Comparison of ENCODE assay signal across 8 cellular contexts in genomic region chr7:150778738-150779301, GRCh38. TPM values are rescaled to one million over a fixed set of nuclear protein-coding genes. Genes with fewer than 3 reads are reported as not detected.
DNase-seq lines count a peak whose midpoint lies in the region; ATAC-seq, FAIRE-seq and TF ChIP-seq lines count a peak whose summit lies in the region.

No MANE protein-coding gene starts in this region.

- TF ChIP-seq CTCF in Calu3 (IDR thresholded peaks at IDR 0.05; ENCODE audit: unreplicated experiment) (peak; percentile 88), HL-60 (IDR thresholded peaks at IDR 0.05; ENCODE audit: insufficient read depth, low read length) (peak; percentile 81)

- CTCF ChIA-PET in Calu3 (lab: Charles Lee), result interaction anchor here (0.6 to 1.0 kb wide), 3 partner anchors 14 to 1665 kb away, joined by 3 to 4 read pairs (median 3); no protein-coding TSS in a partner anchor

- no peaks in the 10 kb centered on the region for H3K4me1 Mint-ChIP-seq in Calu3 (ENCODE audit: low read depth, unreplicated experiment)

- intact Hi-C loops in Calu3 (cut with micrococcal nuclease; ENCODE audit: unreplicated experiment), result loop anchor here (1.0 to 10.0 kb wide), 4 partner anchors 98 to 523 kb away; no protein-coding TSS in a partner anchor

- no peak for ATAC-seq in GM18907 (IDR thresholded peaks at IDR 0.05; ENCODE audit: unreplicated experiment)

- H3K4me3 Mint-ChIP-seq in Calu3 (ENCODE audit: low read depth, unreplicated experiment), result no peak overlapping the region

- no peak overlapping the region for H3K27ac ChIP-seq in HL-60 (replicated peaks)

- no TSS peak for BruUV-seq in Calu3 (replicated peaks; lab: Mats Ljungman, UMichigan)

- no peaks in the 10 kb centered on the region for H3K27me3 ChIP-seq in HL-60 (ENCODE audit: insufficient read depth, poor library complexity, severe bottlenecking)

- peaks cover 35% of the 10 kb centered on the region for H3K27me3 Mint-ChIP-seq in Calu3 (ENCODE audit: unreplicated experiment)

- DNase-seq in Calu3, result peak; percentile 86
- peak in 1 of 2 experiments; percentile 74 for DNase-seq in HL-60 (ENCODE audit: low read depth in 1 of 2, low spot score in 1 of 2)
- peak; percentile 80 for DNase-seq in NCI-H82 treated with DMSO at 0.1 percent for 48 hours (lab: John Stamatoyannopoulos, UW; ENCODE audit: unreplicated experiment)
- DNase-seq in activated CD8-positive, alpha-beta memory T cell treated with anti-CD3 and anti-CD28 coated beads for 48 hours (ENCODE audit: low read depth in 2 of 3, low spot score in 2 of 3), result peak in 2 of 3 experiments; percentile 67 to 69
- peak; percentile 89 for DNase-seq in mucosa of gallbladder (ENCODE audit: low spot score)
- DNase-seq in stimulated activated CD8-positive, alpha-beta memory T cell treated with anti-CD3 and anti-CD28 coated beads, Interleukin-4, amount 100 ng/mL, for 4 hours (ENCODE audit: low read depth in 2 of 2, low spot score in 1 of 2), result peak; percentile 45 to 57

- H3K4me3 ChIP-seq in HL-60 (replicated peaks; ENCODE audit: insufficient read depth, low read length), result no peak overlapping the region

- H3K27ac Mint-ChIP-seq in Calu3 (ENCODE audit: unreplicated experiment), result no peak overlapping the region

- peak; percentile 59 for FAIRE-seq in endometrium (lab: Jason Lieb, UNC)

- H3K9me3 Mint-ChIP-seq in Calu3 (ENCODE audit: low read depth, unreplicated experiment), result peaks cover 2% of the 10 kb centered on the region

- H3K36me3 Mint-ChIP-seq in Calu3 (ENCODE audit: insufficient read depth, unreplicated experiment), result no peaks in the 10 kb centered on the region

RNA-seq across cellular contexts. Expression of gene TMEM176B, which starts 21.3 kb away (rescaled TPM):
- total RNA-seq in Calu3 (2022), result 3.1 and 7.3 TPM in 2 replicates
- 304 TPM for total RNA-seq in mucosa of gallbladder

RNA-seq across cellular contexts. Expression of gene TMEM176A, which starts 21.7 kb away (rescaled TPM):
- 1.5 and 6.1 TPM in 2 replicates for total RNA-seq in Calu3 (2022)
- total RNA-seq in mucosa of gallbladder, result 246 TPM

RNA-seq across cellular contexts. Expression of gene GIMAP5, which starts 41.6 kb away (rescaled TPM):
- total RNA-seq in Calu3 (2022) (not detected in 2 replicates), mucosa of gallbladder (9.8 TPM)

Comparison
In these comparisons a context has a peak if more than half of its experiments do, and no peak if none do; other contexts are left out.
1. RNA of gene TMEM176B, which starts 21.3 kb away (total RNA-seq): 304 TPM in mucosa of gallbladder (single experiment); 3.1 to 7.3 TPM in Calu3; every median in the first group is over 10 times any median in the second.
2. RNA of gene TMEM176A, which starts 21.7 kb away (total RNA-seq): 246 TPM in mucosa of gallbladder (single experiment); 1.5 to 6.1 TPM in Calu3; every median in the first group is over 10 times any median in the second.
3. RNA of gene GIMAP5, which starts 41.6 kb away (total RNA-seq): 9.8 TPM in mucosa of gallbladder (single experiment); not detected in Calu3; every median in the first group is over 10 times any median in the second.